In the genomic region with DNA sequence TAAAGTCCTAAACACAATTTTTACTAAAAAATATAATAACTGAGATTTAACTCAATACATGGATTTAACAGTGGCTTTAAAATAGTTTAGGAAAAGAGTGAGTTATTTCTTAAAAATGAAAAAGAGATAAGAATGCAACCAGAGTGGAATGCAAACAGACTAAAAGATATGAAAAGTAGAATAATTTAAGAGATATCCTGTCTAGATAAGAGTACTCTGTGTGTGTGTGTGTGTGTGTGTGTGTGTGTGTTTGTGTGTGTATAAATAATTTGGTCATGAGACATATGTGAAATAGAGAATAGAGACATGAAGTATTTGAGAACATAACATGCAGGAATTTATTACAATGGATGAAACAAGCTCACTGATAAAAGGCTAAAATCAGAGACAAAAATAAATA, we compare ENCODE assay signal across 15 cellular contexts.
DNase-seq lines count a peak whose midpoint lies in the region; ATAC-seq and TF ChIP-seq lines count a peak whose summit lies in the region.
"Had no signal": no experiment of that assay in that cellular context is flagged by ENCODE, and none has a peak within 500 bp of the region (broad histone marks: within the 10 kb centered on the region; RNA-seq: fewer than 3 reads in every experiment).

No MANE protein-coding gene starts in this region.

- no peak overlapping the region for H4K12ac ChIP-seq in trophoblast cell (ENCODE audit: low read depth, low read length)

- no TSS peak for BruUV-seq in OCI-LY7 (replicated peaks; lab: Mats Ljungman, UMichigan)

- POLR2A ChIA-PET in OCI-LY7 (lab: Charles Lee) = no interaction called here

- DNase-seq in EL = peak; percentile 3
- peak; percentile 35 for DNase-seq in choroid plexus epithelial cell (ENCODE audit: low read depth)
- peak; percentile 14 to 38 for DNase-seq in trophoblast cell
- no peak for DNase-seq in OCI-LY7 (ENCODE audit: low spot score)
- DNase-seq in NCI-H2029 treated with DMSO at 0.1 percent for 48 hours (lab: John Stamatoyannopoulos, UW) = no peak
- no peak for DNase-seq in 8988T
- no peak for DNase-seq in adrenal gland
- DNase-seq: ACHN; CD4-positive, CD25-positive, alpha-beta regulatory T cell; DMS 273 treated with DMSO at 0.1 percent for 48 hours; DMS79; GDM1; HFFc6 had no signal

- H4K91ac ChIP-seq in trophoblast cell (ENCODE audit: low read depth, low read length) = no peak overlapping the region

- H3K36me3 ChIP-seq in trophoblast cell (ENCODE audit: control insufficient read depth in 1 of 2, insufficient read depth in 2 of 2, low read length in 2 of 2) = no peaks in the 10 kb centered on the region
- no peaks in the 10 kb centered on the region for H3K36me3 ChIP-seq in OCI-LY7 (ENCODE audit: insufficient read depth, low read length)
- H3K36me3 ChIP-seq in adrenal gland (replicated peaks in 1 of 2) = no peaks in the 10 kb centered on the region
- H3K36me3 ChIP-seq: BLaER1 treated with 17β-estradiol and CSF1 and Interleukin-3, amounts not matched to agents 10 nM and 100 nM had no signal

- H3K79me1 ChIP-seq in trophoblast cell (ENCODE audit: low read length) = no peaks in the 10 kb centered on the region

- H3K27ac ChIP-seq in trophoblast cell (ENCODE audit: low read depth, low read length) (no peak overlapping the region), OCI-LY7 (ENCODE audit: low read depth, low read length, poor library complexity, severe bottlenecking) (no peak overlapping the region), adrenal gland (no peak overlapping the region)
- H3K27ac ChIP-seq: BLaER1 treated with 17β-estradiol and CSF1 and Interleukin-3, amounts not matched to agents 10 nM and 100 nM had no signal

- CTCF ChIA-PET in OCI-LY7 (lab: Charles Lee; ENCODE audit: unreplicated experiment) = no interaction called here

- H3K79me2 ChIP-seq in trophoblast cell (ENCODE audit: control insufficient read depth, insufficient read depth, low read length, poor library complexity) = no peaks in the 10 kb centered on the region
- no peaks in the 10 kb centered on the region for H3K79me2 ChIP-seq in OCI-LY7 (ENCODE audit: insufficient read depth, low read depth, low read length)

- no peak overlapping the region for H4K8ac ChIP-seq in trophoblast cell (ENCODE audit: low read depth, low read length)

- no peaks in the 10 kb centered on the region for H4K20me1 ChIP-seq in OCI-LY7 (ENCODE audit: insufficient read depth, low read length)
- H4K20me1 ChIP-seq: BLaER1 treated with 17β-estradiol and CSF1 and Interleukin-3, amounts not matched to agents 10 nM and 100 nM had no signal

- H3K14ac ChIP-seq in trophoblast cell (ENCODE audit: low read length) = no peak overlapping the region

- intact Hi-C loops in OCI-LY7 (cut with micrococcal nuclease; ENCODE audit: unreplicated experiment) (no loop called here), adrenal gland (cut with DNase I) (no loop called here)

- H2AFZ ChIP-seq in trophoblast cell (ENCODE audit: insufficient read depth, low read length, poor library complexity) = no peak overlapping the region
- no peak overlapping the region for H2AFZ ChIP-seq in OCI-LY7 (ENCODE audit: low read length)

- H2BK120ac ChIP-seq in trophoblast cell (ENCODE audit: insufficient read depth, low read length, poor library complexity) = no peak overlapping the region

- no peak overlapping the region for H3K4ac ChIP-seq in trophoblast cell (ENCODE audit: low read depth, low read length)

- TF ChIP-seq CTCF in choroid plexus epithelial cell (conservative IDR thresholded peaks at IDR 0.05; ENCODE audit: low read depth, low read length) (no peak), OCI-LY7 (conservative IDR thresholded peaks at IDR 0.05; ENCODE audit: low read length) (no peak), adrenal gland (IDR thresholded peaks at IDR 0.05) (no peak)

- H2BK12ac ChIP-seq in trophoblast cell (ENCODE audit: low read length) = no peak overlapping the region

- no peak overlapping the region for H2BK5ac ChIP-seq in trophoblast cell (ENCODE audit: low read depth, low read length, poor library complexity)

- H3K23ac ChIP-seq in trophoblast cell (ENCODE audit: low read length) = no peak overlapping the region

- H3K9ac ChIP-seq in trophoblast cell (ENCODE audit: low read length) = no peak overlapping the region
- H3K9ac ChIP-seq: BLaER1 treated with 17β-estradiol and CSF1 and Interleukin-3, amounts not matched to agents 10 nM and 100 nM had no signal

- no peaks in the 10 kb centered on the region for H3K9me2 ChIP-seq in OCI-LY7 (ENCODE audit: insufficient read depth, low read length)

- H3K18ac ChIP-seq in trophoblast cell (ENCODE audit: low read length) = no peak overlapping the region

- no peak overlapping the region for H2AK5ac ChIP-seq in trophoblast cell (ENCODE audit: low read length)

- H3K4me1 ChIP-seq in trophoblast cell (ENCODE audit: control insufficient read depth in 1 of 2, insufficient read depth in 2 of 2, low read length in 2 of 2) (no peaks in the 10 kb centered on the region), OCI-LY7 (ENCODE audit: insufficient read depth, low read length, poor library complexity, severe bottlenecking) (no peaks in the 10 kb centered on the region), adrenal gland (replicated peaks in 1 of 2) (no peaks in the 10 kb centered on the region)
- H3K4me1 ChIP-seq: BLaER1 treated with 17β-estradiol and CSF1 and Interleukin-3, amounts not matched to agents 10 nM and 100 nM had no signal

- H3K9me3 ChIP-seq in trophoblast cell (ENCODE audit: insufficient read depth, low read depth, low read length) (no peaks in the 10 kb centered on the region), OCI-LY7 (ENCODE audit: low read length) (no peaks in the 10 kb centered on the region), adrenal gland (replicated peaks in 1 of 3) (no peaks in the 10 kb centered on the region)
- H3K9me3 ChIP-seq: BLaER1 treated with 17β-estradiol and CSF1 and Interleukin-3, amounts not matched to agents 10 nM and 100 nM had no signal

- H3K27me3 ChIP-seq in trophoblast cell (ENCODE audit: insufficient read depth, low read length) (no peaks in the 10 kb centered on the region), adrenal gland (no peaks in the 10 kb centered on the region)
- H3K27me3 ChIP-seq: BLaER1 treated with 17β-estradiol and CSF1 and Interleukin-3, amounts not matched to agents 10 nM and 100 nM had no signal

- ATAC-seq in SK-N-SH treated with all-trans-retinoic acid at 6 μM for 48 hours = no peak

- no peak for TF ChIP-seq POLR2A in adrenal gland (IDR thresholded peaks at IDR 0.05)

- H3K4me2 ChIP-seq in trophoblast cell (ENCODE audit: low read length) (no peak overlapping the region), OCI-LY7 (ENCODE audit: low read length) (no peak overlapping the region)
- H3K4me2 ChIP-seq: BLaER1 treated with 17β-estradiol and CSF1 and Interleukin-3, amounts not matched to agents 10 nM and 100 nM had no signal

- no peak overlapping the region for H3K4me3 ChIP-seq in choroid plexus epithelial cell (ENCODE audit: low read depth, low read length)
- H3K4me3 ChIP-seq in trophoblast cell (ENCODE audit: low read depth, low read length) = no peak overlapping the region
- H3K4me3 ChIP-seq in OCI-LY7 (ENCODE audit: low read depth, low read length, poor library complexity, severe bottlenecking) = no peak overlapping the region
- no peak overlapping the region for H3K4me3 ChIP-seq in adrenal gland
- H3K4me3 ChIP-seq: BLaER1 treated with 17β-estradiol and CSF1 and Interleukin-3, amounts not matched to agents 10 nM and 100 nM had no signal

TF ChIP-seq in SK-N-SH treated with all-trans-retinoic acid at 6 μM for 48 hours, 23 proteins besides CTCF, POLR2A, EP300 and RAD21:
- TF ChIP-seq OSR1 (CRISPR knock-in tag; IDR thresholded peaks at IDR 0.05) = no peak
- TF ChIP-seq ISL1 (CRISPR knock-in tag; IDR thresholded peaks at IDR 0.05) = peak; percentile 54

Comparison
In these comparisons a context has a peak if more than half of its experiments do, and no peak if none do; other contexts are left out.
1. DNase-seq: peak in EL (single experiment), choroid plexus epithelial cell (single experiment) and trophoblast cell (2 of 2); none in OCI-LY7 (single experiment), NCI-H2029 treated with DMSO at 0.1 percent for 48 hours (single experiment), 8988T (single experiment) and adrenal gland (0 of 7).